1 cellular context compared by ENCODE assay signal in the genomic region with DNA sequence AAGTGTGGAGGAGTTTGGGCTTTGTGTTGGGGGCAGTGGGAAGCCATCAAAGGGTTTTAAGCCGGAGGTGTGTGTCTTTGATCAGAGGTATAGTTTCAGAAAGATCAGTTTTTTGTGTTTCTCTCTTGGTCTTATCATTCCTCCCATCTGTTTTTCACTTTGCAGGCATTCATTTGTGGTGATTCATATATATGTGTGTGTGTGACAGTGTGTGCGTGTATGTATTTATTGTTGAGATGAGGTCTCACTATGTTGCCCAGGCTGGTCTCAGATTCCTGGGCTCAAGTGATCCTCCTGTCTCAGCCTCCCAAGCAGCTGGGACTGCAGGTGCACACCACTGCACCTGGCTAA.
TF ChIP-seq lines count a peak whose summit lies in the region.

No MANE protein-coding gene starts in this region.

TF ChIP-seq in GM23338, 12 proteins besides CTCF, POLR2A, EP300 and RAD21 (continued from another document):
- TF ChIP-seq ZNF462 (CRISPR knock-in tag; IDR thresholded peaks at IDR 0.05) (no peak), POLR2AphosphoS5 (IDR thresholded peaks at IDR 0.05; ENCODE audit: low read depth) (no peak), EZH2 (IDR thresholded peaks at IDR 0.05; ENCODE audit: low read depth, unreplicated experiment) (no peak), ZNF331 (CRISPR knock-in tag; IDR thresholded peaks at IDR 0.05; ENCODE audit: low read depth) (no peak), ETS1 (IDR thresholded peaks at IDR 0.05) (no peak), ZNF114 (CRISPR knock-in tag; IDR thresholded peaks at IDR 0.05) (no peak), JUNB (IDR thresholded peaks at IDR 0.05; ENCODE audit: unreplicated experiment) (no peak), CREB1 (CRISPR knock-in tag; IDR thresholded peaks at IDR 0.05; ENCODE audit: low read depth) (no peak)
